10 cellular contexts compared by ENCODE assay signal in the genomic region with DNA sequence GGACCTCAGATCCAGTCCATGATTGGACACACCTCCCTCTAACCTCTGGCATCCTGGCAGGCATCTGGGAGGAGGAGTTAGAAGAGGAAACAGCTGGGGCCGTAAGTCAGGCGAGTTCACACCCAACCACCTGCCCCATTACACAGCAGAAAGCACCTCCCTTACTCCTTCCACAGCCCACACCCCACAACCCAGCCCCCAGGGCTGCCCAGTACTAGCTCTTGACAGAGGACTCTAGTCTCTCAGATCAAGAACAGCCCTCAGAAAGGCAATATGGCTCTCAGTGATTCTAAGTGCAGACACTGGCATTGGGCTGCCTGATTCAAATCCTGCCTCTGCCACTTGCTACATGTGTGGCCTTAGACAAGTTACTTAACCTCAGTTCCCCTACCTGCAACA. TPM values are rescaled to one million over a fixed set of nuclear protein-coding genes. Genes with fewer than 3 reads are reported as not detected.
DNase-seq lines count a peak whose midpoint lies in the region; ATAC-seq and TF ChIP-seq lines count a peak whose summit lies in the region.
"Had no signal": no experiment of that assay in that cellular context is flagged by ENCODE, and none has a peak within 500 bp of the region (broad histone marks: within the 10 kb centered on the region; RNA-seq: fewer than 3 reads in every experiment).

No MANE protein-coding gene starts in this region.

- DNase-seq in Right ventricle myocardium inferior (ENCODE audit: missing footprints): no peak
- no peak for DNase-seq in right atrium auricular region (ENCODE audit: low spot score)
- DNase-seq in MV-4-11 (lab: John Stamatoyannopoulos, UW): peak; percentile 32
- peak in 1 of 2 donors; percentile 32 for DNase-seq in foreskin keratinocyte
- DNase-seq in upper lobe of right lung: no peak
- DNase-seq in smooth muscle cell (lab: John Stamatoyannopoulos, UW; ENCODE audit: unreplicated experiment): no peak
- no peak for DNase-seq in G401 (ENCODE audit: low spot score)

- in situ Hi-C loops in G401 (cut with HindIII; ENCODE audit: low sequenced_read_pairs): no loop called here

- WGBS in smooth muscle cell (ENCODE audit: low lambda C conversion rate): 79% methylated on average over 2 of the region's 2 CpGs

- no peaks in the 10 kb centered on the region for H3K79me2 ChIP-seq in smooth muscle cell (ENCODE audit: low read depth)

- H2AFZ ChIP-seq in smooth muscle cell (ENCODE audit: low read depth): no peak overlapping the region

- intact Hi-C loops in Right ventricle myocardium inferior (cut with DNase I) (no loop called here), upper lobe of right lung (cut with DNase I) (no loop called here)

- no peak overlapping the region for H3K27ac ChIP-seq in right atrium auricular region
- no peak overlapping the region for H3K27ac ChIP-seq in foreskin keratinocyte
- no peak overlapping the region for H3K27ac ChIP-seq in upper lobe of right lung
- no peak overlapping the region for H3K27ac ChIP-seq in smooth muscle cell (ENCODE audit: low read depth)
- H3K27ac ChIP-seq: body of pancreas had no signal

- H3K4me3 ChIP-seq in right atrium auricular region (no peak overlapping the region), upper lobe of right lung (no peak overlapping the region), smooth muscle cell (no peak overlapping the region)
- H3K4me3 ChIP-seq: body of pancreas, skin epidermis had no signal

- H3K4me2 ChIP-seq in smooth muscle cell: no peak overlapping the region

- no peak overlapping the region for H3K9ac ChIP-seq in smooth muscle cell (ENCODE audit: low read depth)

- H3F3A ChIP-seq in smooth muscle cell (ENCODE audit: low read depth): no peaks in the 10 kb centered on the region

- H3K27me3 ChIP-seq in right atrium auricular region: no peaks in the 10 kb centered on the region
- H3K27me3 ChIP-seq in foreskin keratinocyte: no peaks in the 10 kb centered on the region
- no peaks in the 10 kb centered on the region for H3K27me3 ChIP-seq in upper lobe of right lung
- H3K27me3 ChIP-seq in smooth muscle cell (ENCODE audit: low read depth): no peaks in the 10 kb centered on the region
- H3K27me3 ChIP-seq: body of pancreas had no signal

- H3K4me1 ChIP-seq in right atrium auricular region (no peaks in the 10 kb centered on the region), foreskin keratinocyte (peaks cover 11% of the 10 kb centered on the region), upper lobe of right lung (peaks cover 7% of the 10 kb centered on the region), smooth muscle cell (ENCODE audit: low read depth) (no peaks in the 10 kb centered on the region)

- no peak for TF ChIP-seq CTCF in right atrium auricular region (IDR thresholded peaks at IDR 0.05)
- TF ChIP-seq CTCF in foreskin keratinocyte (conservative IDR thresholded peaks at IDR 0.05): no peak
- TF ChIP-seq CTCF in upper lobe of right lung (IDR thresholded peaks at IDR 0.05): no peak
- TF ChIP-seq CTCF in smooth muscle cell (IDR thresholded peaks at IDR 0.05; ENCODE audit: borderline replicate concordance, insufficient read depth, poor library complexity, severe bottlenecking): no peak

- ATAC-seq in Right ventricle myocardium inferior: peak; percentile 32
- ATAC-seq in foreskin keratinocyte: peak; percentile 37
- ATAC-seq in upper lobe of right lung: peak; percentile 55
- ATAC-seq in GM18520 (IDR thresholded peaks at IDR 0.05; ENCODE audit: unreplicated experiment): no peak
- ATAC-seq: body of pancreas had no signal

- no peaks in the 10 kb centered on the region for H3K36me3 ChIP-seq in right atrium auricular region
- no peaks in the 10 kb centered on the region for H3K36me3 ChIP-seq in upper lobe of right lung
- H3K36me3 ChIP-seq in smooth muscle cell (ENCODE audit: low read depth): no peaks in the 10 kb centered on the region

- no peaks in the 10 kb centered on the region for H4K20me1 ChIP-seq in smooth muscle cell (ENCODE audit: low read depth)

- no peaks in the 10 kb centered on the region for H3K9me3 ChIP-seq in right atrium auricular region
- H3K9me3 ChIP-seq in upper lobe of right lung: no peaks in the 10 kb centered on the region
- no peaks in the 10 kb centered on the region for H3K9me3 ChIP-seq in smooth muscle cell (replicated peaks; ENCODE audit: low read depth)
- H3K9me3 ChIP-seq: body of pancreas had no signal

RNA-seq across cellular contexts. Expression of a gene that starts 34.1 kb away (rescaled TPM):
- total RNA-seq in Right ventricle myocardium inferior: 2.2 TPM
- total RNA-seq in right atrium auricular region: 1 to 10 TPM; 2.3 to 3.5 TPM
- 2.8 and 3.9 TPM in 2 replicates for total RNA-seq in foreskin keratinocyte
- polyA plus RNA-seq in foreskin keratinocyte: 4.3 TPM in 2 replicates
- total RNA-seq in upper lobe of right lung: 26.3 TPM
- total RNA-seq in smooth muscle cell: 13.5 and 23.4 TPM in 2 replicates
- polyA plus RNA-seq in smooth muscle cell: 9.1 and 25.5 TPM in 2 replicates
- total RNA-seq in G401 (2014; rRNA removed; shearing (Covaris generic)): 0.81 and 3.9 TPM in 2 replicates
